ENCODE assay signal across 9 cellular contexts in genomic region chr11:86174101-86175046, GRCh38.
DNase-seq lines count a peak whose midpoint lies in the region; ATAC-seq and TF ChIP-seq lines count a peak whose summit lies in the region.
"Had no signal": no experiment of that assay in that cellular context is flagged by ENCODE, and none has a peak within 500 bp of the region (broad histone marks: within the 10 kb centered on the region; RNA-seq: fewer than 3 reads in every experiment).

No MANE protein-coding gene starts in this region.

- H3K9me3 Mint-ChIP-seq in activated T-helper 17 cell treated with anti-CD3 and anti-CD28 coated beads, Interleukin-2, amount 50 U/mL, for 72 hours = no peaks in the 10 kb centered on the region
- peaks cover 4% of the 10 kb centered on the region for H3K9me3 Mint-ChIP-seq in mesothelial cell of epicardium

- peaks cover 5% of the 10 kb centered on the region for H3K36me3 Mint-ChIP-seq in activated T-helper 17 cell treated with anti-CD3 and anti-CD28 coated beads, Interleukin-2, amount 50 U/mL, for 72 hours (ENCODE audit: low read depth)
- no peaks in the 10 kb centered on the region for H3K36me3 Mint-ChIP-seq in mesothelial cell of epicardium

- DNase-seq in GM04503 (ENCODE audit: low read depth) (peak; percentile 99), cardiac septum (ENCODE audit: low spot score) (peak; percentile 90), skeletal muscle cell (ENCODE audit: low read depth) (peak; percentile 99), mesothelial cell of epicardium (ENCODE audit: low spot score in 2 of 2, unreplicated experiment in 2 of 2) (no peak), MV-4-11 (lab: John Stamatoyannopoulos, UW) (no peak), DMS153 treated with DMSO at 0.1 percent for 48 hours (lab: John Stamatoyannopoulos, UW; ENCODE audit: unreplicated experiment) (no peak)
- DNase-seq: activated T-cell treated with anti-CD3 and anti-CD28 coated beads, Interleukin-2, amount 50 U/mL, for 1 hour had no signal

- ATAC-seq in activated T-helper 17 cell treated with anti-CD3 and anti-CD28 coated beads, Interleukin-2, amount 50 U/mL, for 72 hours (replicated peaks) = peak; percentile 34
- ATAC-seq in HG02885 (IDR thresholded peaks at IDR 0.05; ENCODE audit: poor library complexity, unreplicated experiment) = no peak

- H3K27ac Mint-ChIP-seq in activated T-helper 17 cell treated with anti-CD3 and anti-CD28 coated beads, Interleukin-2, amount 50 U/mL, for 72 hours = no peak overlapping the region
- no peak overlapping the region for H3K27ac Mint-ChIP-seq in mesothelial cell of epicardium

- TF ChIP-seq CTCF in mesothelial cell of epicardium (IDR thresholded peaks at IDR 0.05; ENCODE audit: unreplicated experiment) = no peak

- peaks cover 16% of the 10 kb centered on the region for H3K4me1 Mint-ChIP-seq in activated T-helper 17 cell treated with anti-CD3 and anti-CD28 coated beads, Interleukin-2, amount 50 U/mL, for 72 hours
- H3K4me1 Mint-ChIP-seq in mesothelial cell of epicardium = peaks cover 4% of the 10 kb centered on the region

- H3K27me3 Mint-ChIP-seq in activated T-helper 17 cell treated with anti-CD3 and anti-CD28 coated beads, Interleukin-2, amount 50 U/mL, for 72 hours = no peaks in the 10 kb centered on the region
- H3K27me3 Mint-ChIP-seq in mesothelial cell of epicardium (ENCODE audit: low read depth) = no peaks in the 10 kb centered on the region

- H3K4me3 ChIP-seq in skeletal muscle cell (ENCODE audit: low read depth, low read length) = no peak overlapping the region

- intact Hi-C loops in cardiac septum (cut with DNase I) = loop anchor here (1.0 to 2.0 kb wide), 3 partner anchors 18 to 105 kb away; partner anchors contain the start of gene PICALM

- H3K4me3 Mint-ChIP-seq in activated T-helper 17 cell treated with anti-CD3 and anti-CD28 coated beads, Interleukin-2, amount 50 U/mL, for 72 hours = no peak overlapping the region
- no peak overlapping the region for H3K4me3 Mint-ChIP-seq in mesothelial cell of epicardium

Comparison
In these comparisons a context has a peak if more than half of its experiments do, and no peak if none do; other contexts are left out.
1. DNase-seq: peak in GM04503 (single experiment), cardiac septum (single experiment) and skeletal muscle cell (single experiment); none in mesothelial cell of epicardium (0 of 2), MV-4-11 (single experiment) and DMS153 treated with DMSO at 0.1 percent for 48 hours (single experiment).